ENCODE assay signal across 8 cellular contexts in the genomic region with DNA sequence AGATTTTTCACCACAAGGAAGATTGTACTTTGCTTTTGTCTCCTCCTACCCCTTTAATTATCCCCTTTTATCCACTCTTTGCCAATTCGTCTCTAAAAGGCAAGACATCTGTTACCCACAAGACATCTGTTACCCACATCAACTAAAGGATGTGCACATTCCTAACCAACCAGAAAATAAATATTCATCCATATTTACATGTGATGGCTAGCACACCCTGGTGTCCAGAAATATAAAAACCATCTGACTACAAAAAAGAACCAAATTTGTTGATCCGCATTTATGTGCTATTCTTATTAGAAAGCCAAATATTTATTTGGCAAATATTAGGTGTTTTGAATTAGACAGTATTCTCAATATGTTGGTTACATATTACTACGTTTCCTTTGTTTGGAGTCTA. TPM values are rescaled to one million over a fixed set of nuclear protein-coding genes. Genes with fewer than 3 reads are reported as not detected.
A peak's percentile ranks its signal among the peaks of the same experiment; 100 is the strongest.
DNase-seq lines count a peak whose midpoint lies in the region; TF ChIP-seq lines count a peak whose summit lies in the region.

No MANE protein-coding gene starts in this region.

- H3K27ac ChIP-seq in A673 (ENCODE audit: low read depth, low read length, poor library complexity, severe bottlenecking) (no peak overlapping the region), vagina (no peak overlapping the region)

- H3K27me3 Mint-ChIP-seq in glutamatergic neuron (ENCODE audit: unreplicated experiment): peaks cover 3% of the 10 kb centered on the region

- POLR2A ChIA-PET in A673 (lab: Charles Lee; ENCODE audit: low non-redundant PET): no interaction called here

- peaks cover 39% of the 10 kb centered on the region for H3K27me3 ChIP-seq in A673 (replicated peaks; ENCODE audit: insufficient read depth, low read depth, low read length, poor library complexity)
- H3K27me3 ChIP-seq in vagina: no peaks in the 10 kb centered on the region

- H3K4me3 ChIP-seq in A673 (ENCODE audit: low read depth, low read length, poor library complexity, severe bottlenecking) (no peak overlapping the region), vagina (no peak overlapping the region)

- TF ChIP-seq CTCF in A673 (conservative IDR thresholded peaks at IDR 0.05; ENCODE audit: low read depth, low read length) (peak; percentile 46; the same call in 1 of the 2 replicates), glutamatergic neuron (IDR thresholded peaks at IDR 0.05; ENCODE audit: partially characterized antibody, unreplicated experiment) (peak; percentile 58), vagina (IDR thresholded peaks at IDR 0.05) (no peak)

- H3K36me3 ChIP-seq in A673 (ENCODE audit: insufficient read depth, low read length, poor library complexity, severe bottlenecking) (no peaks in the 10 kb centered on the region), vagina (no peaks in the 10 kb centered on the region)

- peak overlapping the region; percentile 87 for H3K27ac Mint-ChIP-seq in glutamatergic neuron (ENCODE audit: unreplicated experiment)

- no TSS peak for BruUV-seq in A673 (replicated peaks; lab: Mats Ljungman, UMichigan)

- peaks cover 18% of the 10 kb centered on the region for H3K4me1 Mint-ChIP-seq in glutamatergic neuron (ENCODE audit: low read depth, unreplicated experiment)

- H3K9me3 ChIP-seq in A673 (ENCODE audit: low read depth, low read length, poor library complexity, severe bottlenecking): no peaks in the 10 kb centered on the region
- no peaks in the 10 kb centered on the region for H3K9me3 ChIP-seq in vagina

- intact Hi-C loops in A673 (cut with micrococcal nuclease; ENCODE audit: unreplicated experiment): loop anchor here (1.0 to 10.0 kb wide), 2 partner anchors 96 to 422 kb away; no protein-coding TSS in a partner anchor
- intact Hi-C loops in vagina (cut with DNase I): no loop called here

- no peak for TF ChIP-seq POLR2A in vagina (IDR thresholded peaks at IDR 0.05)

- H3K9me3 Mint-ChIP-seq in glutamatergic neuron (ENCODE audit: unreplicated experiment): peaks cover 10% of the 10 kb centered on the region

- H3K36me3 Mint-ChIP-seq in glutamatergic neuron (ENCODE audit: unreplicated experiment): peaks cover 4% of the 10 kb centered on the region

- peak overlapping the region; percentile 55 for H3K4me3 Mint-ChIP-seq in glutamatergic neuron (ENCODE audit: unreplicated experiment)

- CTCF ChIA-PET in A673 (lab: Charles Lee): no interaction called here

- H3K4me1 ChIP-seq in A673 (ENCODE audit: insufficient read depth, low read length, poor library complexity, severe bottlenecking) (no peaks in the 10 kb centered on the region), vagina (peaks cover 6% of the 10 kb centered on the region)

- peak; percentile 24 for DNase-seq in A673 (ENCODE audit: low spot score)
- DNase-seq in GM04504 (ENCODE audit: low read depth): peak; percentile 23
- peak; percentile 6 for DNase-seq in RPMI7951 (ENCODE audit: low read depth)
- no peak for DNase-seq in glutamatergic neuron
- DNase-seq in SK-N-DZ (ENCODE audit: low spot score): no peak
- no peak for DNase-seq in NCI-H1092 treated with DMSO at 0.1 percent for 48 hours (lab: John Stamatoyannopoulos, UW)
- DNase-seq in cerebellar nuclear complex (lab: John Stamatoyannopoulos, UW): no peak
- no peak for DNase-seq in vagina (ENCODE audit: extremely low spot score in 2 of 2)

RNA-seq across cellular contexts. Expression of a gene that starts 35.7 kb away (rescaled TPM):
- total RNA-seq in A673 (2021): 0.13 TPM in 1 of 2 replicates, not detected in the other
- 0.10 and 0.12 TPM in 2 replicates for total RNA-seq in RPMI7951 (2014; rRNA removed; shearing (Covaris generic))
- total RNA-seq in glutamatergic neuron (ENCODE audit: unreplicated experiment): 0.59 TPM
- polyA plus RNA-seq in SK-N-DZ (2014; cell fraction: cytosol; rRNA removed): 0.07 and 0.50 TPM in 2 replicates
- 0.02 and 0.21 TPM in 2 replicates for polyA plus RNA-seq in SK-N-DZ (2014; cell fraction: nucleus; rRNA removed)
- 6.6 TPM for total RNA-seq in vagina

Comparison
In these comparisons a context has a peak if more than half of its experiments do, and no peak if none do; other contexts are left out.
1. DNase-seq: peak in A673 (single experiment), GM04504 (single experiment) and RPMI7951 (single experiment); none in glutamatergic neuron (single experiment), SK-N-DZ (single experiment), NCI-H1092 treated with DMSO at 0.1 percent for 48 hours (single experiment), cerebellar nuclear complex (0 of 2) and vagina (0 of 2).
2. CTCF ChIP-seq: peak in A673 (single experiment) and glutamatergic neuron (single experiment); none in vagina (0 of 3).